In genomic region chr13:40273173-40274000, GRCh38 we compare ENCODE assay signal across 17 cellular contexts.
DNase-seq lines count a peak whose midpoint lies in the region; ATAC-seq and TF ChIP-seq lines count a peak whose summit lies in the region.
"Had no signal": no experiment of that assay in that cellular context is flagged by ENCODE, and none has a peak within 500 bp of the region (broad histone marks: within the 10 kb centered on the region; RNA-seq: fewer than 3 reads in every experiment).

No MANE protein-coding gene starts in this region.

- no peak for TF ChIP-seq POLR2A in breast epithelium (IDR thresholded peaks at IDR 0.05)

- peak overlapping the region; percentile 45 to 93 for H3K27ac ChIP-seq in breast epithelium
- peak overlapping the region; percentile 61 for H3K27ac ChIP-seq in lower lobe of right lung
- H3K27ac ChIP-seq in thoracic aorta, result peak overlapping the region; percentile 90 to 95
- H3K27ac ChIP-seq: spleen had no signal

- peaks cover 43% of the 10 kb centered on the region for H3K4me1 Mint-ChIP-seq in chondrocyte (ENCODE audit: low read depth)

- H3K9me3 ChIP-seq in Loucy (ENCODE audit: insufficient read depth, low read depth, low read length) (no peaks in the 10 kb centered on the region), breast epithelium (no peaks in the 10 kb centered on the region), lower lobe of right lung (no peaks in the 10 kb centered on the region), thoracic aorta (no peaks in the 10 kb centered on the region)
- H3K9me3 ChIP-seq: spleen had no signal

- H3K4me1 ChIP-seq in Loucy (ENCODE audit: insufficient read depth, low read length, poor library complexity, severe bottlenecking) (peaks cover 56% of the 10 kb centered on the region), breast epithelium (peaks cover 7 to 8% of the 10 kb centered on the region in 2 donors), lower lobe of right lung (peaks cover 18% of the 10 kb centered on the region), thoracic aorta (ENCODE audit: control insufficient read depth in 1 of 2, low read depth in 2 of 2) (peaks cover 19 to 28% of the 10 kb centered on the region in 2 donors)

- H3K27me3 Mint-ChIP-seq in chondrocyte (ENCODE audit: low read depth), result peaks cover 18% of the 10 kb centered on the region
- H3K27me3 Mint-ChIP-seq: stimulated activated naive CD8-positive, alpha-beta T cell treated with anti-CD3 and anti-CD28 coated beads, Interleukin-15, amount 100 ng/mL, for 72 hours; T-helper 17 cell had no signal

- H2AFZ ChIP-seq in Loucy (ENCODE audit: low read length), result no peak overlapping the region

- no peaks in the 10 kb centered on the region for H3K27me3 ChIP-seq in Loucy (ENCODE audit: insufficient read depth, low read length, poor library complexity, severe bottlenecking)
- no peaks in the 10 kb centered on the region for H3K27me3 ChIP-seq in breast epithelium
- H3K27me3 ChIP-seq in lower lobe of right lung (ENCODE audit: low read depth), result no peaks in the 10 kb centered on the region
- H3K27me3 ChIP-seq in thoracic aorta (replicated peaks; ENCODE audit: insufficient read depth), result no peaks in the 10 kb centered on the region
- H3K27me3 ChIP-seq: spleen had no signal

- peaks cover 4% of the 10 kb centered on the region; the same call in 1 of the 2 replicates for H3F3A ChIP-seq in Loucy (ENCODE audit: low read depth)

- H3K79me2 ChIP-seq in Loucy (ENCODE audit: insufficient read depth, low read length), result no peaks in the 10 kb centered on the region

- no peak for TF ChIP-seq CTCF in Loucy (conservative IDR thresholded peaks at IDR 0.05; ENCODE audit: low read length)
- TF ChIP-seq CTCF in breast epithelium (IDR thresholded peaks at IDR 0.05), result no peak
- no peak for TF ChIP-seq CTCF in lower lobe of right lung (IDR thresholded peaks at IDR 0.05)
- no peak for TF ChIP-seq CTCF in thoracic aorta (IDR thresholded peaks at IDR 0.05)
- TF ChIP-seq CTCF in chondrocyte (IDR thresholded peaks at IDR 0.05), result no peak

- intact Hi-C loops in breast epithelium (cut with DNase I; ENCODE audit: low total_unique reads) (no loop called here), lower lobe of right lung (cut with DNase I) (no loop called here)

- H3K36me3 Mint-ChIP-seq in chondrocyte (ENCODE audit: low read depth), result peaks cover 2% of the 10 kb centered on the region
- H3K36me3 Mint-ChIP-seq: mesothelial cell of epicardium had no signal

- no peak overlapping the region for H3K9ac ChIP-seq in Loucy (ENCODE audit: low read depth, low read length, poor library complexity, severe bottlenecking)

- no peak overlapping the region for H3K4me3 Mint-ChIP-seq in chondrocyte (ENCODE audit: unreplicated experiment)
- H3K4me3 Mint-ChIP-seq: activated naive CD4-positive, alpha-beta T cell treated with anti-CD3 and anti-CD28 coated beads for 36 hours; mesothelial cell of epicardium; stimulated activated naive CD8-positive, alpha-beta T cell treated with anti-CD3 and anti-CD28 coated beads, Interleukin-15, amount 100 ng/mL, for 72 hours; T-helper 17 cell had no signal

- no peaks in the 10 kb centered on the region for H3K9me2 ChIP-seq in Loucy (replicated peaks; ENCODE audit: low read depth, low read length)

- H3K36me3 ChIP-seq in Loucy (ENCODE audit: insufficient read depth, low read length) (no peaks in the 10 kb centered on the region), breast epithelium (no peaks in the 10 kb centered on the region), lower lobe of right lung (no peaks in the 10 kb centered on the region), thoracic aorta (no peaks in the 10 kb centered on the region)
- H3K36me3 ChIP-seq: spleen had no signal

- H3K4me3 ChIP-seq in Loucy (ENCODE audit: low read length, poor library complexity, severe bottlenecking) (no peak overlapping the region), breast epithelium (no peak overlapping the region), lower lobe of right lung (no peak overlapping the region), thoracic aorta (no peak overlapping the region)
- H3K4me3 ChIP-seq: spleen had no signal

- no peaks in the 10 kb centered on the region for H4K20me1 ChIP-seq in Loucy (ENCODE audit: insufficient read depth, low read length, poor library complexity, severe bottlenecking)

- H3K27ac Mint-ChIP-seq in chondrocyte (ENCODE audit: unreplicated experiment), result no peak overlapping the region
- H3K27ac Mint-ChIP-seq: activated naive CD4-positive, alpha-beta T cell treated with anti-CD3 and anti-CD28 coated beads for 36 hours had no signal

- peak in 1 of 2 donors; percentile 40 for DNase-seq in breast epithelium (ENCODE audit: low spot score in 2 of 2)
- DNase-seq in lower lobe of right lung, result no peak
- no peak for DNase-seq in thoracic aorta (ENCODE audit: low spot score)
- DNase-seq in DMS53 (lab: John Stamatoyannopoulos, UW), result no peak
- DNase-seq in chondrocyte (ENCODE audit: low spot score), result no peak
- DNase-seq in MV-4-11 (lab: John Stamatoyannopoulos, UW), result no peak
- DNase-seq: effector memory CD4-positive, alpha-beta T cell; NCI-H1417; NCI-H345; NK-92 treated with Interleukin-12 subunit alpha and Interleukin-12 subunit beta, amount 100 ng/mL, for 24 hours; spleen; stimulated activated naive CD8-positive, alpha-beta T cell treated with anti-CD3 and anti-CD28 coated beads, Interleukin-15, amount 100 ng/mL, for 72 hours; T-helper 17 cell had no signal

- peak overlapping the region; percentile 72 for H3K4me2 ChIP-seq in Loucy (ENCODE audit: low read depth, low read length, poor library complexity, severe bottlenecking)

- no peaks in the 10 kb centered on the region for H3K9me3 Mint-ChIP-seq in chondrocyte (ENCODE audit: low read depth)
- H3K9me3 Mint-ChIP-seq: activated naive CD4-positive, alpha-beta T cell treated with anti-CD3 and anti-CD28 coated beads for 36 hours; mesothelial cell of epicardium; stimulated activated naive CD8-positive, alpha-beta T cell treated with anti-CD3 and anti-CD28 coated beads, Interleukin-15, amount 100 ng/mL, for 72 hours had no signal

- ATAC-seq in lower lobe of right lung (no peak), thoracic aorta (ENCODE audit: insufficient number of reproducible peaks, low FRiP score, low read depth) (no peak)
- ATAC-seq: Right ventricle myocardium inferior, T-helper 17 cell had no signal
